In genomic region chr5:105430516-105430915, GRCh38 we compare ENCODE assay signal across 26 cellular contexts.
"Had no signal": no experiment of that assay in that cellular context is flagged by ENCODE, and none has a peak within 500 bp of the region (broad histone marks: within the 10 kb centered on the region; RNA-seq: fewer than 3 reads in every experiment).

No MANE protein-coding gene starts in this region.

- H3K27ac ChIP-seq: colonic mucosa, epithelial cell of prostate, esophagus squamous epithelium, gastrocnemius medialis, heart right ventricle, left lung, lower lobe of right lung had no signal

- H3K4me3 Mint-ChIP-seq: dendritic cell treated with granulocyte-macrophage colony-stimulating factor and Interleukin-4, amounts not matched to agents 40 ng/mL and 50 ng/mL, for 4 days; effector memory CD8-positive, alpha-beta T cell; endodermal cell; mesothelial cell of epicardium had no signal

- H3K36me3 ChIP-seq: colonic mucosa, esophagus squamous epithelium, gastrocnemius medialis, heart right ventricle, left lung, lower lobe of right lung had no signal

- H3K27me3 ChIP-seq: colonic mucosa, esophagus squamous epithelium, gastrocnemius medialis, left lung had no signal

- H3K4me1 Mint-ChIP-seq: endodermal cell had no signal

- H3K9me3 Mint-ChIP-seq: endodermal cell, mesothelial cell of epicardium had no signal

- DNase-seq: colonic mucosa; cortex of kidney; effector CD8-positive, alpha-beta T cell; effector memory CD8-positive, alpha-beta T cell; endodermal cell; erythroblast; esophagus squamous epithelium; foreskin fibroblast; foreskin melanocyte; gastrocnemius medialis; glutamatergic neuron; head of caudate nucleus; heart right ventricle; hippocampal formation; left cardiac atrium; left lung; left ventricle myocardium superior; lower lobe of right lung; mesenchymal stem cell; mucosa of descending colon had no signal

- H3K27ac Mint-ChIP-seq: dendritic cell treated with granulocyte-macrophage colony-stimulating factor and Interleukin-4, amounts not matched to agents 40 ng/mL and 50 ng/mL, for 4 days; effector memory CD8-positive, alpha-beta T cell; endodermal cell; mesothelial cell of epicardium had no signal

- H3K9me3 ChIP-seq: colonic mucosa, esophagus squamous epithelium, gastrocnemius medialis, left lung, lower lobe of right lung, mucosa of descending colon had no signal

- FAIRE-seq: endometrium, islet of Langerhans, keratinocyte had no signal

- H3K4me1 ChIP-seq: colonic mucosa, esophagus squamous epithelium, gastrocnemius medialis, heart right ventricle, left lung, lower lobe of right lung had no signal

- H3K27me3 Mint-ChIP-seq: dendritic cell treated with granulocyte-macrophage colony-stimulating factor and Interleukin-4, amounts not matched to agents 40 ng/mL and 50 ng/mL, for 4 days; effector memory CD8-positive, alpha-beta T cell had no signal

- H3K4me3 ChIP-seq: colonic mucosa, esophagus squamous epithelium, gastrocnemius medialis, heart right ventricle, left lung, lower lobe of right lung, mucosa of descending colon had no signal

- H3K36me3 Mint-ChIP-seq: mesothelial cell of epicardium had no signal
